1 cellular context compared by ENCODE assay signal in genomic region chr11:61164610-61165424, GRCh38.
TF ChIP-seq lines count a peak whose summit lies in the region.

No MANE protein-coding gene starts in this region.

TF ChIP-seq in HepG2, 621 proteins besides CTCF, POLR2A, EP300 and RAD21 (continues in another document):
- TF ChIP-seq, protein P1, sequence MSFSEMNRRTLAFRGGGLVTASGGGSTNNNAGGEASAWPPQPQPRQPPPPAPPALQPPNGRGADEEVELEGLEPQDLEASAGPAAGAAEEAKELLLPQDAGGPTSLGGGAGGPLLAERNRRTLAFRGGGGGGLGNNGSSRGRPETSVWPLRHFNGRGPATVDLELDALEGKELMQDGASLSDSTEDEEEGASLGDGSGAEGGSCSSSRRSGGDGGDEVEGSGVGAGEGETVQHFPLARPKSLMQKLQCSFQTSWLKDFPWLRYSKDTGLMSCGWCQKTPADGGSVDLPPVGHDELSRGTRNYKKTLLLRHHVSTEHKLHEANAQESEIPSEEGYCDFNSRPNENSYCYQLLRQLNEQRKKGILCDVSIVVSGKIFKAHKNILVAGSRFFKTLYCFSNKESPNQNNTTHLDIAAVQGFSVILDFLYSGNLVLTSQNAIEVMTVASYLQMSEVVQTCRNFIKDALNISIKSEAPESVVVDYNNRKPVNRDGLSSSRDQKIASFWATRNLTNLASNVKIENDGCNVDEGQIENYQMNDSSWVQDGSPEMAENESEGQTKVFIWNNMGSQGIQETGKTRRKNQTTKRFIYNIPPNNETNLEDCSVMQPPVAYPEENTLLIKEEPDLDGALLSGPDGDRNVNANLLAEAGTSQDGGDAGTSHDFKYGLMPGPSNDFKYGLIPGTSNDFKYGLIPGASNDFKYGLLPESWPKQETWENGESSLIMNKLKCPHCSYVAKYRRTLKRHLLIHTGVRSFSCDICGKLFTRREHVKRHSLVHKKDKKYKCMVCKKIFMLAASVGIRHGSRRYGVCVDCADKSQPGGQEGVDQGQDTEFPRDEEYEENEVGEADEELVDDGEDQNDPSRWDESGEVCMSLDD (CRISPR knock-in tag; IDR thresholded peaks at IDR 0.05; ENCODE audit: borderline replicate concordance), result no peak
- TF ChIP-seq ZNF253 (CRISPR knock-in tag; IDR thresholded peaks at IDR 0.05; ENCODE audit: borderline replicate concordance) (no peak), ZNF335 (CRISPR knock-in tag; IDR thresholded peaks at IDR 0.05) (no peak), MLLT10 (CRISPR knock-in tag; IDR thresholded peaks at IDR 0.05) (no peak), ZNF503 (CRISPR knock-in tag; IDR thresholded peaks at IDR 0.05) (no peak), FOXK1 (CRISPR knock-in tag; IDR thresholded peaks at IDR 0.05; ENCODE audit: borderline replicate concordance, low read depth) (0 out of 2 replicates have a peak, but pooled peaks have one; percentile 40), ZNF672 (CRISPR knock-in tag; IDR thresholded peaks at IDR 0.05) (no peak), HDAC1 (CRISPR knock-in tag; IDR thresholded peaks at IDR 0.05) (0 out of 2 replicates have a peak, but pooled peaks have one; percentile 26), KMT2B (CRISPR knock-in tag; IDR thresholded peaks at IDR 0.05) (no peak), MTA1 (CRISPR knock-in tag; IDR thresholded peaks at IDR 0.05; ENCODE audit: borderline replicate concordance) (no peak), SRF (IDR thresholded peaks at IDR 0.05; ENCODE audit: low read depth, low read length) (no peak), RBAK (CRISPR knock-in tag; IDR thresholded peaks at IDR 0.05) (no peak), ZFX (CRISPR knock-in tag; IDR thresholded peaks at IDR 0.05; ENCODE audit: low read depth) (no peak), SAP130 (CRISPR knock-in tag; IDR thresholded peaks at IDR 0.05; ENCODE audit: low read depth) (peak; percentile 71), SAFB2 (CRISPR knock-in tag; IDR thresholded peaks at IDR 0.05; ENCODE audit: borderline replicate concordance, low read depth) (no peak), ELF3 (CRISPR knock-in tag; IDR thresholded peaks at IDR 0.05) (peak; percentile 48), KLF9 (CRISPR knock-in tag; IDR thresholded peaks at IDR 0.05; ENCODE audit: low read depth) (no peak), PHF21A (CRISPR knock-in tag; IDR thresholded peaks at IDR 0.05) (0 out of 2 replicates have a peak, but pooled peaks have one; percentile 30), FOXK2 (IDR thresholded peaks at IDR 0.05) (peak; percentile 58; the same call in 1 of the 2 replicates), ZNF264 (CRISPR knock-in tag; IDR thresholded peaks at IDR 0.05) (no peak), HOXD1 (CRISPR knock-in tag; IDR thresholded peaks at IDR 0.05) (no peak), TGIF2 (CRISPR knock-in tag; IDR thresholded peaks at IDR 0.05) (0 out of 2 replicates have a peak, but pooled peaks have one; percentile 23), NFRKB (IDR thresholded peaks at IDR 0.05) (no peak), ZNF710 (CRISPR knock-in tag; IDR thresholded peaks at IDR 0.05; ENCODE audit: borderline replicate concordance) (peak; percentile 53; the same call in 1 of the 2 replicates), ZNF205 (CRISPR knock-in tag; IDR thresholded peaks at IDR 0.05) (no peak), FOXP1 (IDR thresholded peaks at IDR 0.05) (no peak), FOXP1 (CRISPR knock-in tag; IDR thresholded peaks at IDR 0.05) (peak; percentile 32; the same call in 1 of the 2 replicates), ZBTB49 (CRISPR knock-in tag; IDR thresholded peaks at IDR 0.05; ENCODE audit: borderline replicate concordance) (no peak), PAXIP1 (CRISPR knock-in tag; conservative IDR thresholded peaks at IDR 0.05) (peak; percentile 53), ATF1 (CRISPR knock-in tag; IDR thresholded peaks at IDR 0.05) (0 out of 2 replicates have a peak, but pooled peaks have one; percentile 21), ZNF644 (CRISPR knock-in tag; IDR thresholded peaks at IDR 0.05; ENCODE audit: low read depth) (0 out of 2 replicates have a peak, but pooled peaks have one; percentile 16), NR3C1 (CRISPR knock-in tag; IDR thresholded peaks at IDR 0.05) (no peak), HNF4G (IDR thresholded peaks at IDR 0.05; ENCODE audit: borderline replicate concordance, low read depth, low read length) (peak; percentile 48; the same call in 1 of the 2 replicates), HNF4G (CRISPR knock-in tag; IDR thresholded peaks at IDR 0.05; ENCODE audit: borderline replicate concordance, low read depth) (no peak), KDM5A (IDR thresholded peaks at IDR 0.05; ENCODE audit: borderline replicate concordance, low read length) (no peak)
- TF ChIP-seq, protein P2, sequence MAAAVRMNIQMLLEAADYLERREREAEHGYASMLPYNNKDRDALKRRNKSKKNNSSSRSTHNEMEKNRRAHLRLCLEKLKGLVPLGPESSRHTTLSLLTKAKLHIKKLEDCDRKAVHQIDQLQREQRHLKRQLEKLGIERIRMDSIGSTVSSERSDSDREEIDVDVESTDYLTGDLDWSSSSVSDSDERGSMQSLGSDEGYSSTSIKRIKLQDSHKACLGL (CRISPR knock-in tag; IDR thresholded peaks at IDR 0.05), result no peak
- TF ChIP-seq, protein P3, sequence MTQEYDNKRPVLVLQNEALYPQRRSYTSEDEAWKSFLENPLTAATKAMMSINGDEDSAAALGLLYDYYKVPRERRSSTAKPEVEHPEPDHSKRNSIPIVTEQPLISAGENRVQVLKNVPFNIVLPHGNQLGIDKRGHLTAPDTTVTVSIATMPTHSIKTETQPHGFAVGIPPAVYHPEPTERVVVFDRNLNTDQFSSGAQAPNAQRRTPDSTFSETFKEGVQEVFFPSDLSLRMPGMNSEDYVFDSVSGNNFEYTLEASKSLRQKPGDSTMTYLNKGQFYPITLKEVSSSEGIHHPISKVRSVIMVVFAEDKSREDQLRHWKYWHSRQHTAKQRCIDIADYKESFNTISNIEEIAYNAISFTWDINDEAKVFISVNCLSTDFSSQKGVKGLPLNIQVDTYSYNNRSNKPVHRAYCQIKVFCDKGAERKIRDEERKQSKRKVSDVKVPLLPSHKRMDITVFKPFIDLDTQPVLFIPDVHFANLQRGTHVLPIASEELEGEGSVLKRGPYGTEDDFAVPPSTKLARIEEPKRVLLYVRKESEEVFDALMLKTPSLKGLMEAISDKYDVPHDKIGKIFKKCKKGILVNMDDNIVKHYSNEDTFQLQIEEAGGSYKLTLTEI (CRISPR knock-in tag; conservative IDR thresholded peaks at IDR 0.05), result no peak
- TF ChIP-seq, protein P4, sequence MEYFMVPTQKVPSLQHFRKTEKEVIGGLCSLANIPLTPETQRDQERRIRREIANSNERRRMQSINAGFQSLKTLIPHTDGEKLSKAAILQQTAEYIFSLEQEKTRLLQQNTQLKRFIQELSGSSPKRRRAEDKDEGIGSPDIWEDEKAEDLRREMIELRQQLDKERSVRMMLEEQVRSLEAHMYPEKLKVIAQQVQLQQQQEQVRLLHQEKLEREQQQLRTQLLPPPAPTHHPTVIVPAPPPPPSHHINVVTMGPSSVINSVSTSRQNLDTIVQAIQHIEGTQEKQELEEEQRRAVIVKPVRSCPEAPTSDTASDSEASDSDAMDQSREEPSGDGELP (IDR thresholded peaks at IDR 0.05; ENCODE audit: borderline replicate concordance, low read depth), result peak; percentile 97
- TF ChIP-seq, protein P5, sequence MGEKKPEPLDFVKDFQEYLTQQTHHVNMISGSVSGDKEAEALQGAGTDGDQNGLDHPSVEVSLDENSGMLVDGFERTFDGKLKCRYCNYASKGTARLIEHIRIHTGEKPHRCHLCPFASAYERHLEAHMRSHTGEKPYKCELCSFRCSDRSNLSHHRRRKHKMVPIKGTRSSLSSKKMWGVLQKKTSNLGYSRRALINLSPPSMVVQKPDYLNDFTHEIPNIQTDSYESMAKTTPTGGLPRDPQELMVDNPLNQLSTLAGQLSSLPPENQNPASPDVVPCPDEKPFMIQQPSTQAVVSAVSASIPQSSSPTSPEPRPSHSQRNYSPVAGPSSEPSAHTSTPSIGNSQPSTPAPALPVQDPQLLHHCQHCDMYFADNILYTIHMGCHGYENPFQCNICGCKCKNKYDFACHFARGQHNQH (CRISPR knock-in tag; IDR thresholded peaks at IDR 0.05), result no peak
- TF ChIP-seq, protein P6, sequence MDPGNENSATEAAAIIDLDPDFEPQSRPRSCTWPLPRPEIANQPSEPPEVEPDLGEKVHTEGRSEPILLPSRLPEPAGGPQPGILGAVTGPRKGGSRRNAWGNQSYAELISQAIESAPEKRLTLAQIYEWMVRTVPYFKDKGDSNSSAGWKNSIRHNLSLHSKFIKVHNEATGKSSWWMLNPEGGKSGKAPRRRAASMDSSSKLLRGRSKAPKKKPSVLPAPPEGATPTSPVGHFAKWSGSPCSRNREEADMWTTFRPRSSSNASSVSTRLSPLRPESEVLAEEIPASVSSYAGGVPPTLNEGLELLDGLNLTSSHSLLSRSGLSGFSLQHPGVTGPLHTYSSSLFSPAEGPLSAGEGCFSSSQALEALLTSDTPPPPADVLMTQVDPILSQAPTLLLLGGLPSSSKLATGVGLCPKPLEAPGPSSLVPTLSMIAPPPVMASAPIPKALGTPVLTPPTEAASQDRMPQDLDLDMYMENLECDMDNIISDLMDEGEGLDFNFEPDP (CRISPR knock-in tag; conservative IDR thresholded peaks at IDR 0.05), result 0 out of 2 replicates have a peak, but pooled peaks have one; percentile 61
- TF ChIP-seq, protein P7, sequence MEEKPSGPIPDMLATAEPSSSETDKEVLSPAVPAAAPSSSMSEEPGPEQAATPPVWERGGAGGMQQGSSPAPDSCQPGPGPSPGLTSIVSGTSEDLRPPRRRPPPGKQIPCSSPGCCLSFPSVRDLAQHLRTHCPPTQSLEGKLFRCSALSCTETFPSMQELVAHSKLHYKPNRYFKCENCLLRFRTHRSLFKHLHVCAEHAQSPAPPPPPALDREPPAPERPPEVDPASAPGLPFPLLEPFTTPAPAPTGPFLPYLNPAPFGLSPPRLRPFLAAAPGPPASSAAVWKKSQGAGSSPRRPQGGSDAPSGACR (CRISPR knock-in tag; IDR thresholded peaks at IDR 0.05), result no peak
